In the genomic region with DNA sequence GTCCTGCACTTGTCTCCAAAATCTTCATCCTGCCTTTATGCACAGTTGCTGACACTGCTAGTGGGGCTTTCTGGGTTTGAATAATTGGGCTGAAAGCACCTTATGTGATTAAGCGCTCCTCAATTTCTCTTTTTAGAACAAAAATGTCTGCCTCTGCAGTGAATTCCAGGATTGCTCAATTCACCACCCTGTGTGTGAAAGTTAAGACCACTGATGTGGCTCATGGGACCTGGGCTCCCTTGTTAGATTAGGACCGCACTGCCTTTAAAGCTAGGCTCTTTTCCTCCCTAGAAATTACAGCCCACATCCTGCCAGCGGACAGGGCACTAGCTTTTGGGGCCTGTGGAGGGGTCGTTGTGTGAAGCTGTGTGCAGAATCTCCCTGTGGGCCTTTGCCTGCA, we compare ENCODE assay signal across 22 cellular contexts. TPM values are rescaled to one million over a fixed set of nuclear protein-coding genes. Genes with fewer than 3 reads are reported as not detected.
"Had no signal": no experiment of that assay in that cellular context is flagged by ENCODE, and none has a peak within 500 bp of the region (broad histone marks: within the 10 kb centered on the region; RNA-seq: fewer than 3 reads in every experiment).

No MANE protein-coding gene starts in this region.

- H3K27ac Mint-ChIP-seq: immature natural killer cell, memory B cell, mesothelial cell of epicardium, natural killer cell, type B pancreatic cell had no signal

- DNase-seq: effector memory CD4-positive, alpha-beta T cell; gastrocnemius medialis; immature natural killer cell; kidney; left cardiac atrium; left ventricle myocardium inferior; lower lobe of right lung; natural killer cell; ovary; small intestine; stimulated activated CD4-positive, alpha-beta T cell treated with anti-CD3 and anti-CD28 coated beads, Interleukin-12 subunit alpha, Interleukin-12 subunit beta, amount 100 ng/mL, for 4 hours; stimulated activated naive CD4-positive, alpha-beta T cell; stomach; thyroid gland had no signal

- H3K9me3 ChIP-seq: esophagus muscularis mucosa, gastrocnemius medialis, left ventricle myocardium inferior, lower lobe of right lung, ovary, right atrium auricular region, stomach, thyroid gland had no signal

- H3K27ac ChIP-seq: coronary artery, epithelial cell of prostate, esophagus muscularis mucosa, gastrocnemius medialis, left ventricle myocardium inferior, lower lobe of right lung, ovary, right atrium auricular region, stomach, thyroid gland had no signal

- H3K4me3 Mint-ChIP-seq: immature natural killer cell, memory B cell, mesothelial cell of epicardium, natural killer cell, type B pancreatic cell had no signal

- H3K4me3 ChIP-seq: coronary artery, esophagus muscularis mucosa, gastrocnemius medialis, left ventricle myocardium inferior, lower lobe of right lung, ovary, right atrium auricular region, stomach, thyroid gland had no signal

- H3K9me3 Mint-ChIP-seq: immature natural killer cell, memory B cell, mesothelial cell of epicardium, natural killer cell, neural crest cell, type B pancreatic cell had no signal

- H3K36me3 ChIP-seq: gastrocnemius medialis, ovary had no signal

- H3K27me3 ChIP-seq: esophagus muscularis mucosa, gastrocnemius medialis, ovary, right atrium auricular region, thyroid gland had no signal

- ATAC-seq: gastrocnemius medialis, left cardiac atrium, lower lobe of right lung, natural killer cell had no signal

- H3K36me3 Mint-ChIP-seq: immature natural killer cell, memory B cell, natural killer cell had no signal

RNA-seq across cellular contexts. Expression of a gene that starts 18.8 kb away (rescaled TPM):
- polyA plus RNA-seq: immature natural killer cell had no signal
